7 cellular contexts compared by ENCODE assay signal in genomic region chr6:159107451-159108260, GRCh38.
A peak's percentile ranks its signal among the peaks of the same experiment; 100 is the strongest.
DNase-seq lines count a peak whose midpoint lies in the region; ATAC-seq lines count a peak whose summit lies in the region.

No MANE protein-coding gene starts in this region.

- no peaks in the 10 kb centered on the region for H3K9me3 Mint-ChIP-seq in stimulated activated memory B cell treated with anti-CD40 and anti-IgM and Interleukin-4, amounts not matched to agents 10 μg/mL and 1 μg/mL and 100 μg/mL, for 72 hours

- H3K27ac Mint-ChIP-seq in stimulated activated memory B cell treated with anti-CD40 and anti-IgM and Interleukin-4, amounts not matched to agents 10 μg/mL and 1 μg/mL and 100 μg/mL, for 72 hours: peak overlapping the region; percentile 92

- H3K27me3 Mint-ChIP-seq in stimulated activated memory B cell treated with anti-CD40 and anti-IgM and Interleukin-4, amounts not matched to agents 10 μg/mL and 1 μg/mL and 100 μg/mL, for 72 hours: no peaks in the 10 kb centered on the region

- DNase-seq in T-helper 2 cell (peak; percentile 15 to 90 (median 68)), dermis blood vessel endothelial cell (peak; percentile 20), NCI-H510A treated with DMSO at 0.1 percent for 48 hours (lab: John Stamatoyannopoulos, UW) (no peak), inferior parietal cortex (ENCODE audit: extremely low spot score) (no peak)

- H3K4me3 Mint-ChIP-seq in stimulated activated memory B cell treated with anti-CD40 and anti-IgM and Interleukin-4, amounts not matched to agents 10 μg/mL and 1 μg/mL and 100 μg/mL, for 72 hours: peak overlapping the region; percentile 74

- no peaks in the 10 kb centered on the region for H3K36me3 Mint-ChIP-seq in stimulated activated memory B cell treated with anti-CD40 and anti-IgM and Interleukin-4, amounts not matched to agents 10 μg/mL and 1 μg/mL and 100 μg/mL, for 72 hours

- H3K4me1 Mint-ChIP-seq in stimulated activated memory B cell treated with anti-CD40 and anti-IgM and Interleukin-4, amounts not matched to agents 10 μg/mL and 1 μg/mL and 100 μg/mL, for 72 hours: peaks cover 75% of the 10 kb centered on the region

- ATAC-seq in HG03108 (IDR thresholded peaks at IDR 0.05; ENCODE audit: unreplicated experiment) (peak; percentile 34), HG03439 (IDR thresholded peaks at IDR 0.05; ENCODE audit: unreplicated experiment) (no peak)
- peak; percentile 76 for ATAC-seq in stimulated activated memory B cell treated with anti-CD40 and anti-IgM and Interleukin-4, amounts not matched to agents 10 μg/mL and 1 μg/mL and 100 μg/mL, for 72 hours

Comparison
In these comparisons a context has a peak if more than half of its experiments do, and no peak if none do; other contexts are left out.
1. DNase-seq: peak in T-helper 2 cell (5 of 5) and dermis blood vessel endothelial cell (single experiment); none in NCI-H510A treated with DMSO at 0.1 percent for 48 hours (single experiment) and inferior parietal cortex (single experiment).